8 cellular contexts compared by ENCODE assay signal in the genomic region with DNA sequence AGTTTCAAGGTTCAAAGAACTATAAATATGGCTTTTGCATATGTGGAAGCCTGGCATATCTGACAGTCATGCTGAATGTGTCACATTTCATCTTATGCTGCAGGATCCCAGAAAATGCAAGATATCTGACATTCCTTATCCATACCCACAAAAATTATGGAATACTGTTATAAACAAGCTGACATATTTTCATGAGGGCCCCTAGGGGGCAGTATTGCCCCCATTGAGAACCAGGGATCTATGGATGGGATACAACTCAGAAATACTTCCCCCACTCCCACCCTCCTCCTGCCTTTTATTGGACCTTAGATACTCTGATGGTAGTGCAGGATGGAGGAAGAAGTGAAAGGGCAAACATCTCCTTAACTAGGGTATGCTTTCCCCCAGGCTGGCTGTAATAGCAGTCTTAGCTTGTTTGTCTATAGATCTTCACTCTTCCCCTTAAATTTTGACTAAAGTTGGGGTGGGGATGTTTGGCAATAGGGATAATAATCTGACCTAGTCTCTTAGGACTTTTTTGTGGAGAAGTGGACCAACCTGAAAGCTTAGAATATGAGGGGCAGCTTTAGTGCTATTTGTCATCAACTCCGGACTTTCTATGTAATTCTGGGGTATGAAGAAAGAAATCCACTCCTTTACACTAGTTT. TPM values are rescaled to one million over a fixed set of nuclear protein-coding genes. Genes with fewer than 3 reads are reported as not detected.
DNase-seq lines count a peak whose midpoint lies in the region; FAIRE-seq and TF ChIP-seq lines count a peak whose summit lies in the region.
"Had no signal": no experiment of that assay in that cellular context is flagged by ENCODE, and none has a peak within 500 bp of the region (broad histone marks: within the 10 kb centered on the region; RNA-seq: fewer than 3 reads in every experiment).

No MANE protein-coding gene starts in this region.

- H3K4me1 ChIP-seq in KMS-11 (ENCODE audit: low read depth, poor library complexity, severe bottlenecking): no peaks in the 10 kb centered on the region
- no peaks in the 10 kb centered on the region for H3K4me1 ChIP-seq in adipocyte (ENCODE audit: control insufficient read depth, insufficient read depth, low read length)
- H3K4me1 ChIP-seq in kidney (ENCODE audit: control insufficient read depth in 1 of 2, insufficient read depth in 1 of 2, low read depth in 1 of 2, low read length in 2 of 2): no peaks in the 10 kb centered on the region

- no peaks in the 10 kb centered on the region for H3K9me3 ChIP-seq in adipocyte (ENCODE audit: control insufficient read depth, low read length)
- H3K9me3 ChIP-seq in kidney (ENCODE audit: control insufficient read depth in 1 of 2, low read length in 2 of 2): no peaks in the 10 kb centered on the region

- intact Hi-C loops in kidney (cut with DNase I): no loop called here

- H4K20me1 ChIP-seq in KMS-11 (ENCODE audit: insufficient read depth): no peaks in the 10 kb centered on the region

- H3K27me3 ChIP-seq in KMS-11 (ENCODE audit: insufficient read depth, low read depth) (no peaks in the 10 kb centered on the region), adipocyte (replicated peaks; ENCODE audit: control insufficient read depth, insufficient read depth, low read length) (no peaks in the 10 kb centered on the region)

- DNase-seq in adipocyte (ENCODE audit: low read depth): peak; percentile 69
- DNase-seq in kidney: no peak
- DNase-seq in NCI-H128 (lab: John Stamatoyannopoulos, UW; ENCODE audit: unreplicated experiment): no peak
- DNase-seq in stimulated activated CD4-positive, alpha-beta T cell treated with anti-CD3 and anti-CD28 coated beads, Interleukin-12 subunit alpha, Interleukin-12 subunit beta, amount 100 ng/mL, for 4 hours: no peak
- DNase-seq in NCI-H2196 (lab: John Stamatoyannopoulos, UW; ENCODE audit: unreplicated experiment): no peak

- no peak overlapping the region for H3K4me2 ChIP-seq in KMS-11

- no peak overlapping the region for H2AFZ ChIP-seq in KMS-11 (ENCODE audit: low read depth)

- H3K4me3 ChIP-seq in KMS-11 (IDR thresholded peaks at IDR 0.05; ENCODE audit: insufficient read depth, low read depth, low read length): no peak overlapping the region
- H3K4me3 ChIP-seq in adipocyte (ENCODE audit: low read length): no peak overlapping the region
- no peak overlapping the region for H3K4me3 ChIP-seq in kidney (ENCODE audit: low read length in 2 of 2)

- H3K9ac ChIP-seq in KMS-11: no peak overlapping the region
- H3K9ac ChIP-seq in adipocyte (ENCODE audit: low read length): no peak overlapping the region
- H3K9ac ChIP-seq in kidney (ENCODE audit: low read length in 2 of 2): no peak overlapping the region

- H3K27ac ChIP-seq in KMS-11 (no peak overlapping the region), kidney (ENCODE audit: low read depth in 2 of 2, low read length in 2 of 2) (no peak overlapping the region)

- peak; percentile 30 for TF ChIP-seq CTCF in GM12801 (IDR thresholded peaks at IDR 0.05; ENCODE audit: extremely low read depth, insufficient read length)
- peak; percentile 81 for TF ChIP-seq CTCF in KMS-11 (conservative IDR thresholded peaks at IDR 0.05; ENCODE audit: low read depth, low read length)
- peak; percentile 56 for TF ChIP-seq CTCF in kidney (IDR thresholded peaks at IDR 0.05; ENCODE audit: borderline replicate concordance, extremely low read depth, insufficient read depth)

- H3K36me3 ChIP-seq in KMS-11 (ENCODE audit: insufficient read depth): no peaks in the 10 kb centered on the region
- no peaks in the 10 kb centered on the region for H3K36me3 ChIP-seq in adipocyte (ENCODE audit: control insufficient read depth, insufficient read depth, low read length, severe bottlenecking)
- H3K36me3 ChIP-seq in kidney (ENCODE audit: control insufficient read depth in 1 of 2, insufficient read depth in 2 of 2, low read length in 2 of 2): no peaks in the 10 kb centered on the region

- no peak for FAIRE-seq in kidney (lab: Jason Lieb, UNC)

- no peaks in the 10 kb centered on the region for H3K79me2 ChIP-seq in KMS-11 (ENCODE audit: insufficient read depth, low read depth)

RNA-seq across cellular contexts. Expression of gene GNGT1, which starts 3.5 kb away (rescaled TPM):
- 0.35 TPM for total RNA-seq in kidney
- polyA plus RNA-seq in kidney (ENCODE audit: insufficient read depth, low read depth, low replicate concordance): not detected
- total RNA-seq: skeletal muscle tissue had no signal

RNA-seq across cellular contexts. Expression of gene TFPI2, which starts 12.3 kb away (rescaled TPM):
- 42.5 TPM for total RNA-seq in kidney
- 7.8 TPM for polyA plus RNA-seq in kidney (ENCODE audit: insufficient read depth, low read depth, low replicate concordance)

RNA-seq across cellular contexts. Expression of gene GNG11, which starts 18.6 kb away (rescaled TPM):
- total RNA-seq in kidney: 23.1 TPM
- 45.0 TPM for polyA plus RNA-seq in kidney (ENCODE audit: insufficient read depth, low read depth, low replicate concordance)

Comparison
In these comparisons a context has a peak if more than half of its experiments do, and no peak if none do; other contexts are left out.
1. CTCF ChIP-seq: peak in every context shown above with its lines; median percentile 81 in KMS-11; 56 in kidney; 30 in GM12801.